In genomic region chr9:128191406-128192046, GRCh38 we compare ENCODE assay signal across 8 cellular contexts. TPM values are rescaled to one million over a fixed set of nuclear protein-coding genes. Genes with fewer than 3 reads are reported as not detected.
DNase-seq lines count a peak whose midpoint lies in the region; ATAC-seq, FAIRE-seq and TF ChIP-seq lines count a peak whose summit lies in the region.

TSS of gene CIZ1 (minus strand) at chr9:128191572. CDS start at chr9:128190857, 715 bp downstream.

- DNase-seq in A549 (ENCODE audit: low read depth in 1 of 2, low spot score in 1 of 2) (peak; percentile 84 to 85), NCI-H460 (ENCODE audit: extremely low read depth, low read depth) (peak; percentile 73), lower lobe of right lung (peak; percentile 89)
- peak; percentile 57 to 63 for DNase-seq in activated CD4-positive, alpha-beta T cell treated with anti-CD3 and anti-CD28 coated beads, Interleukin-2, amount 50 U/mL, for 4 hours
- peak; percentile 44 to 63 (median 60) for DNase-seq in stimulated activated CD4-positive, alpha-beta T cell treated with anti-CD3 and anti-CD28 coated beads, TNF-alpha, amount 100 ng/mL, for 4 hours (ENCODE audit: low read depth in 3 of 3)

- H3K9me3 ChIP-seq in A549 (no peaks in the 10 kb centered on the region), duodenal mucosa (ENCODE audit: control insufficient read depth in 1 of 2, low read length in 2 of 2) (no peaks in the 10 kb centered on the region), lower lobe of right lung (no peaks in the 10 kb centered on the region)

- peak within 1 kb of the TSS; percentile 86 for H3K4me3 ChIP-seq in A549
- peak within 1 kb of the TSS; percentile 82 to 84 for H3K4me3 ChIP-seq in duodenal mucosa (ENCODE audit: low read depth in 1 of 2, low read length in 2 of 2)
- H3K4me3 ChIP-seq in lower lobe of right lung = peak within 1 kb of the TSS; percentile 89

- H3K27ac ChIP-seq in A549 (peak within 1 kb of the TSS; percentile 98 to 99), duodenal mucosa (ENCODE audit: low read depth, low read length) (peak within 1 kb of the TSS; percentile 66), lower lobe of right lung (peak within 1 kb of the TSS; percentile 87)

- H3K4me1 ChIP-seq in A549 = peaks cover 17% of the 10 kb centered on the region
- peaks cover 12 to 14% of the 10 kb centered on the region in 2 donors for H3K4me1 ChIP-seq in duodenal mucosa (ENCODE audit: control insufficient read depth in 1 of 2, insufficient read depth in 2 of 2, low read length in 2 of 2)
- peaks cover 20% of the 10 kb centered on the region for H3K4me1 ChIP-seq in lower lobe of right lung

- TF ChIP-seq RAD21 in A549 (conservative IDR thresholded peaks at IDR 0.05 in 1 of 2, IDR thresholded peaks at IDR 0.05 in 1 of 2) = peak in 1 of 2 experiments; percentile 37; a peak in 1 of 5 replicates

- CTCF ChIA-PET in A549 (lab: Yijun Ruan, JAX) = interaction anchor here (0.6 to 2.8 kb wide), 20 partner anchors 8 to 71 kb away, joined by 3 to 41 read pairs (median 4); partner anchors contain the start of gene DNM1

- ATAC-seq in A549 (peak; percentile 86 to 90), GM18498 (IDR thresholded peaks at IDR 0.05; ENCODE audit: unreplicated experiment) (peak; percentile 84), HG02981 (IDR thresholded peaks at IDR 0.05; ENCODE audit: unreplicated experiment) (peak; percentile 71), lower lobe of right lung (peak; percentile 95 to 97)

- TF ChIP-seq CTCF in A549 (IDR thresholded peaks at IDR 0.05) (peak; percentile 92), lower lobe of right lung (IDR thresholded peaks at IDR 0.05) (peak; percentile 83)

- no peak for TF ChIP-seq EP300 in A549 (IDR thresholded peaks at IDR 0.05)

- H3K27me3 ChIP-seq in duodenal mucosa (ENCODE audit: control insufficient read depth in 1 of 2, insufficient read depth in 2 of 2, low read length in 2 of 2) (no peaks in the 10 kb centered on the region), lower lobe of right lung (ENCODE audit: low read depth) (no peaks in the 10 kb centered on the region)

- no peak for FAIRE-seq in A549 (lab: Jason Lieb, UNC)

- POLR2A ChIA-PET in A549 (lab: Yijun Ruan, JAX) = interaction anchor here (1.6 kb wide), 1 partner anchor 63 kb away, joined by 3 read pairs; no protein-coding TSS in a partner anchor

- H3K36me3 ChIP-seq in duodenal mucosa (ENCODE audit: control insufficient read depth in 1 of 2, insufficient read depth in 2 of 2, low read length in 2 of 2) (peaks cover 4 to 8% of the 10 kb centered on the region in 2 donors), lower lobe of right lung (peaks cover 36% of the 10 kb centered on the region)

- WGBS in A549 (ENCODE audit: missing lambda C conversion rate) = 5% methylated on average over 16 of the region's 71 CpGs

- TF ChIP-seq POLR2A in A549 (IDR thresholded peaks at IDR 0.05; ENCODE audit: low read length) = peak; percentile 59

- H3K4me2 ChIP-seq in A549 = peak within 1 kb of the TSS; percentile 94

- peak within 1 kb of the TSS; percentile 77 to 90 for H3K9ac ChIP-seq in duodenal mucosa (ENCODE audit: low read depth in 1 of 2, low read length in 2 of 2)

- intact Hi-C loops in lower lobe of right lung (cut with DNase I) = no loop called here

TF ChIP-seq in A549, 52 proteins besides CTCF, POLR2A, EP300 and RAD21:
- peak; percentile 92; the same call in 1 of the 2 replicates for TF ChIP-seq HMGXB4 (CRISPR knock-in tag; IDR thresholded peaks at IDR 0.05; ENCODE audit: borderline replicate concordance)
- TF ChIP-seq ZFP36 (IDR thresholded peaks at IDR 0.05; ENCODE audit: borderline replicate concordance, partially characterized antibody) = no peak
- TF ChIP-seq ATOH8 (CRISPR knock-in tag; IDR thresholded peaks at IDR 0.05; ENCODE audit: low read depth) = no peak
- TF ChIP-seq MAZ (IDR thresholded peaks at IDR 0.05; ENCODE audit: borderline replicate concordance, low read depth, low read length) = peak; percentile 81; the same call in 1 of the 2 replicates
- peak; percentile 18; the same call in 1 of the 2 replicates for TF ChIP-seq GATA3 (IDR thresholded peaks at IDR 0.05; ENCODE audit: borderline replicate concordance)
- no peak for TF ChIP-seq HDAC2 (IDR thresholded peaks at IDR 0.05)
- TF ChIP-seq E2F6 (IDR thresholded peaks at IDR 0.05; ENCODE audit: borderline replicate concordance, low read depth) = peak; percentile 51
- TF ChIP-seq PHF8 (IDR thresholded peaks at IDR 0.05; ENCODE audit: borderline replicate concordance, low read depth) = peak; percentile 88
- TF ChIP-seq PBX3 (IDR thresholded peaks at IDR 0.05) = peak; percentile 10; the same call in 1 of the 2 replicates
- TF ChIP-seq MAX (IDR thresholded peaks at IDR 0.05) = peak; percentile 67
- peak; percentile 39; the same call in 1 of the 3 replicates for TF ChIP-seq SMC3 (IDR thresholded peaks at IDR 0.05)
- no peak for TF ChIP-seq FOSL2 (IDR thresholded peaks at IDR 0.05)
- TF ChIP-seq FOSL2 (CRISPR knock-in tag; IDR thresholded peaks at IDR 0.05) = peak; percentile 10; the same call in 1 of the 2 replicates
- no peak for TF ChIP-seq KDM1A (IDR thresholded peaks at IDR 0.05; ENCODE audit: low read depth)
- TF ChIP-seq MYC (IDR thresholded peaks at IDR 0.05; ENCODE audit: borderline replicate concordance, low read length) = 0 out of 2 replicates have a peak, but pooled peaks have one; percentile 50
- peak; percentile 94 for TF ChIP-seq BCL3 (IDR thresholded peaks at IDR 0.05)
- TF ChIP-seq JUN (IDR thresholded peaks at IDR 0.05) = peak; percentile 82 to 90
TF ChIP-seq in A549: peak in this region for 12.

RNA-seq across cellular contexts. Expression of gene CIZ1, which starts in this region (rescaled TPM):
- polyA plus RNA-seq in A549 (2011; rRNA removed) = 39.2 and 50.3 TPM in 2 replicates
- polyA plus RNA-seq in A549 (2012; cell fraction: cytosol; rRNA removed) = 40.3 and 49.3 TPM in 2 replicates
- polyA plus RNA-seq in A549 (2012; cell fraction: nucleus; rRNA removed) = 87.4 and 112 TPM in 2 replicates
- polyA plus RNA-seq in A549 (2017; fragmentation: RNase III; extraction: RNeasy Plus Mini Kit Qiagen cat#74134 plus additional on column Dnase treatment) = 83.0 to 93.6 TPM (median 92.5 TPM) in 3 replicates
- 47.2 and 76.6 TPM in 2 replicates for polyA minus RNA-seq in A549 (2011; rRNA and poly(A)+ RNA removed)
- total RNA-seq in NCI-H460 (2014; rRNA removed; shearing (Covaris generic)) = 51.0 and 56.6 TPM in 2 replicates
- 80.2 and 91.2 TPM in 2 replicates for polyA plus RNA-seq in NCI-H460 (2014; cell fraction: nucleus; rRNA removed)
- total RNA-seq in lower lobe of right lung = 98.5 TPM

Comparison
In these comparisons a context has a peak if more than half of its experiments do, and no peak if none do; other contexts are left out.
1. Peak in every context shown above with its lines: DNase-seq, ATAC-seq, H3K4me3 ChIP-seq and H3K27ac ChIP-seq.